Comparison of ENCODE assay signal across 18 cellular contexts in genomic region chr13:79966502-79966901, GRCh38.
DNase-seq lines count a peak whose midpoint lies in the region; ATAC-seq and TF ChIP-seq lines count a peak whose summit lies in the region.
"Had no signal": no experiment of that assay in that cellular context is flagged by ENCODE, and none has a peak within 500 bp of the region (broad histone marks: within the 10 kb centered on the region; RNA-seq: fewer than 3 reads in every experiment).

No MANE protein-coding gene starts in this region.

- intact Hi-C loops in esophagus squamous epithelium (cut with DNase I), result no loop called here

- TF ChIP-seq POLR2A in esophagus squamous epithelium (IDR thresholded peaks at IDR 0.05), result no peak

- H4K20me1 ChIP-seq in GM23248 (ENCODE audit: insufficient read depth), result no peaks in the 10 kb centered on the region

- H3K4me2 ChIP-seq in GM23248 (ENCODE audit: unreplicated experiment), result no peak overlapping the region

- no peak for ATAC-seq in HG02973 (IDR thresholded peaks at IDR 0.05; ENCODE audit: unreplicated experiment)
- ATAC-seq: K562, sciatic nerve had no signal

- H3K4me1 ChIP-seq in GM23248 (ENCODE audit: insufficient read depth) (no peaks in the 10 kb centered on the region), mesodermal cell (ENCODE audit: control insufficient read depth, insufficient read depth, low read length, poor library complexity, severe bottlenecking) (no peaks in the 10 kb centered on the region), esophagus squamous epithelium (peaks cover 0 to 13% (median 5%) of the 10 kb centered on the region in 3 donors)

- H3K9me2 ChIP-seq in GM23248 (ENCODE audit: insufficient read depth), result no peaks in the 10 kb centered on the region

- in situ Hi-C loops in GM23248 (cut with MboI), result no loop called here

- H3K4me3 ChIP-seq in GM23248 (no peak overlapping the region), mesodermal cell (ENCODE audit: extremely low read depth, insufficient read depth, low read length, poor library complexity, severe bottlenecking) (no peak overlapping the region), esophagus squamous epithelium (no peak overlapping the region)
- H3K4me3 ChIP-seq: K562 had no signal

- DNase-seq in GM23248 (peak; percentile 34), RPMI7951 (ENCODE audit: low read depth) (peak; percentile 19), fibroblast of gingiva (ENCODE audit: low read depth) (peak; percentile 17), DMS 273 (lab: John Stamatoyannopoulos, UW; ENCODE audit: unreplicated experiment) (no peak), esophagus squamous epithelium (lab: John Stamatoyannopoulos, UW) (no peak), DMS 273 treated with DMSO at 0.1 percent for 48 hours (lab: John Stamatoyannopoulos, UW) (no peak)
- DNase-seq: activated B cell treated with CpG ODN at 0.5 μM for 24 hours; amniotic stem cell; cerebellar nuclear complex; COR-L47; NCI-H1092; NCI-H2107; NCI-H774; stimulated activated CD4-positive, alpha-beta T cell treated with anti-CD3 and anti-CD28 coated beads, Interleukin-2, amount 100 ng/mL, for 24 hours had no signal

- H3F3A ChIP-seq in GM23248 (ENCODE audit: insufficient read depth), result peaks cover 5% of the 10 kb centered on the region; the same call in 1 of the 2 replicates

- H3K27ac ChIP-seq in GM23248 (no peak overlapping the region), mesodermal cell (ENCODE audit: low read depth, low read length, severe bottlenecking) (peak overlapping the region; percentile 24), esophagus squamous epithelium (no peak overlapping the region)

- peak overlapping the region; percentile 18; the same call in 1 of the 2 replicates for H2AFZ ChIP-seq in GM23248

- H3K9ac ChIP-seq in GM23248, result no peak overlapping the region

- no peaks in the 10 kb centered on the region for H3K27me3 ChIP-seq in GM23248 (replicated peaks; ENCODE audit: insufficient read depth)
- no peaks in the 10 kb centered on the region for H3K27me3 ChIP-seq in esophagus squamous epithelium

- WGBS in GM23248 (ENCODE audit: low coverage in 1 of 2, low lambda C conversion rate in 2 of 2, missing lambda C conversion rate in 2 of 2), 2 experiments, result 46 to 57% methylated on average over 2 of the region's 2 CpGs
- WGBS in mesodermal cell (ENCODE audit: insufficient coverage in 2 of 2), 2 experiments, result 0% methylated on average over 1 of the region's 2 CpGs; no CpG with 5 or more reads in 1 of the 2 experiments
- 25 to 31% methylated on average over 2 of the region's 2 CpGs for WGBS in esophagus squamous epithelium, 2 donors

- TF ChIP-seq CTCF in esophagus squamous epithelium (IDR thresholded peaks at IDR 0.05), result no peak

- H3K79me2 ChIP-seq in GM23248 (ENCODE audit: insufficient read depth), result no peaks in the 10 kb centered on the region

- H3K9me3 ChIP-seq in GM23248 (ENCODE audit: low read depth) (no peaks in the 10 kb centered on the region), mesodermal cell (ENCODE audit: control insufficient read depth, low read length) (peaks cover 3% of the 10 kb centered on the region), esophagus squamous epithelium (peaks cover 0 to 1% (median 0%) of the 10 kb centered on the region in 3 donors)

- H3K36me3 ChIP-seq in GM23248 (ENCODE audit: low read depth) (no peaks in the 10 kb centered on the region), mesodermal cell (ENCODE audit: control insufficient read depth, insufficient read depth, low read length) (no peaks in the 10 kb centered on the region), esophagus squamous epithelium (no peaks in the 10 kb centered on the region)

Comparison
In these comparisons a context has a peak if more than half of its experiments do, and no peak if none do; other contexts are left out.
1. DNase-seq: peak in GM23248 (single experiment), RPMI7951 (single experiment) and fibroblast of gingiva (single experiment); none in DMS 273 (single experiment), esophagus squamous epithelium (single experiment) and DMS 273 treated with DMSO at 0.1 percent for 48 hours (single experiment).